ENCODE assay signal across 8 cellular contexts in the genomic region with DNA sequence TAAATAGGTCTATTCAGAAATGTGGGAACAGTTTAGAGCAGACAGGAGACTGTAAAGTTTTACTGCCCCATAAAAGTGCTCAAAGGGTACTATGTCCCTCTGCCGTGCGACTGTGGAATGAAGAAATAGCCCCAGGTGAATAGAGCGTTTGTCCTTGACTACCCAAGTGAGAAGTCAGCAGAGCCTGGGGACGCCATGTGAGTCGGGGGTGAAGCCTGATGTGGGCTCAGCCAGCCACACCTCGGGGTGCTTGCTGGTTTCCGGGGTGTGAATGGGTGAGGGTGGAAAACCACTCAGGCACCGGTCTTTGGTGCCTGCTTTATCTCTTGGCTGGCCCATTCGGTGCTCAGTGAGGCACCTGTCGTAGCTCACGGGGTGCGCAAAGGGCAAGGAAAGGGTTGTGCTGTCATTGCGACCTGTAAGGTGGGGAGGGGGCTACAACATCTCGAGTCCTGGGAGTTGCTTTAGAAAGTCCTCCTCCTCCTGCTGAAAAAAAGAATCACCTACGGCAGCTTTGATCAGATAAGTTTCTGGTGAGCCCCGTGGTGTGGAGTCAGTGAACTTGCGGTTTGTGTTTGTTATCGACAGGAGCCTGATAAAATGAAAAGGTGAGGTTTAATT. TPM values are rescaled to one million over a fixed set of nuclear protein-coding genes. Genes with fewer than 3 reads are reported as not detected.
DNase-seq lines count a peak whose midpoint lies in the region; ATAC-seq and TF ChIP-seq lines count a peak whose summit lies in the region.

No MANE protein-coding gene starts in this region.

- H3K36me3 Mint-ChIP-seq in CD4-positive, alpha-beta memory T cell, result no peaks in the 10 kb centered on the region

- H3K4me1 Mint-ChIP-seq in CD4-positive, alpha-beta memory T cell, result peaks cover 23 to 48% (median 37%) of the 10 kb centered on the region in 4 donors

- H3K4me3 Mint-ChIP-seq in CD4-positive, alpha-beta memory T cell, result peak overlapping the region; percentile 73 to 87 (median 82)

- no CpG with 5 or more reads among the region's 18 CpGs for WGBS in iPS DF 6.9 (ENCODE audit: insufficient coverage, insufficient read length)

- H3K9me3 ChIP-seq in CD4-positive, alpha-beta memory T cell (ENCODE audit: control insufficient read depth in 1 of 2, low read length in 2 of 2), result no peaks in the 10 kb centered on the region
- H3K9me3 ChIP-seq in iPS DF 6.9 (ENCODE audit: control insufficient read depth, insufficient read depth, low read length), result no peaks in the 10 kb centered on the region

- no peaks in the 10 kb centered on the region for H3K27me3 ChIP-seq in CD4-positive, alpha-beta memory T cell (ENCODE audit: insufficient read depth, low read length)
- no peaks in the 10 kb centered on the region for H3K27me3 ChIP-seq in iPS DF 6.9 (ENCODE audit: control insufficient read depth, insufficient read depth, low read length)

- H3K9me3 Mint-ChIP-seq in CD4-positive, alpha-beta memory T cell, result no peaks in the 10 kb centered on the region

- peak overlapping the region; percentile 68 to 94 (median 89) for H3K27ac Mint-ChIP-seq in CD4-positive, alpha-beta memory T cell

- no peaks in the 10 kb centered on the region for H3K27me3 Mint-ChIP-seq in CD4-positive, alpha-beta memory T cell

- peak; percentile 66 for ATAC-seq in HG02885 (IDR thresholded peaks at IDR 0.05; ENCODE audit: poor library complexity, unreplicated experiment)

- peak; percentile 64 to 79 (median 69) for DNase-seq in CD4-positive, alpha-beta memory T cell
- DNase-seq in activated T-cell treated with anti-CD3 and anti-CD28 coated beads for 24 hours (ENCODE audit: low read depth) (peak; percentile 4), iPS DF 6.9 (ENCODE audit: low read depth, low spot score) (no peak), RWPE1 (ENCODE audit: low spot score) (no peak), GM10266 (ENCODE audit: extremely low spot score) (no peak), dermis blood vessel endothelial cell (no peak)
- DNase-seq in stimulated activated naive CD4-positive, alpha-beta T cell treated with Interleukin-2 at 50 U/mL for 16 hours (lab: John Stamatoyannopoulos, UW), result peak; percentile 9

- POLR2A ChIA-PET in CD4-positive, alpha-beta memory T cell (lab: Charles Lee; ENCODE audit: partially characterized antibody), result interaction anchor here (0.9 to 3.7 kb wide), 4 partner anchors 19 to 52 kb away, joined by 3 to 18 read pairs (median 4); no protein-coding TSS in a partner anchor
- POLR2A ChIA-PET in RWPE1 (lab: Yijun Ruan, JAX; ENCODE audit: low non-redundant PET), result no interaction called here

- intact Hi-C loops in CD4-positive, alpha-beta memory T cell (cut with micrococcal nuclease), result loop anchor here (1.0 to 2.0 kb wide), 3 partner anchors 17 to 62 kb away; no protein-coding TSS in a partner anchor

- H3K36me3 ChIP-seq in CD4-positive, alpha-beta memory T cell (ENCODE audit: insufficient read depth, low read length), result no peaks in the 10 kb centered on the region
- H3K36me3 ChIP-seq in iPS DF 6.9 (ENCODE audit: control insufficient read depth, insufficient read depth, low read length), result 0 out of 2 replicates have a peak, but pooled peaks cover 2% of the 10 kb centered on the region

- CTCF ChIA-PET in CD4-positive, alpha-beta memory T cell (lab: Charles Lee; ENCODE audit: partially characterized antibody), result interaction anchor here (0.6 to 1.1 kb wide), 5 partner anchors 9 to 1325 kb away, joined by 3 to 5 read pairs (median 4); no protein-coding TSS in a partner anchor
- CTCF ChIA-PET in RWPE1 (lab: Yijun Ruan, JAX), result interaction anchor here (0.6 kb wide), 3 partner anchors 46 to 214 kb away, joined by 3 to 6 read pairs (median 4); no protein-coding TSS in a partner anchor

- peak overlapping the region; percentile 37 for H3K27ac ChIP-seq in CD4-positive, alpha-beta memory T cell (ENCODE audit: low read depth, low read length)
- no peak overlapping the region for H3K27ac ChIP-seq in iPS DF 6.9 (ENCODE audit: low read length)
- no peak overlapping the region for H3K27ac ChIP-seq in RWPE1

- no peak for TF ChIP-seq CTCF in RWPE1 (conservative IDR thresholded peaks at IDR 0.05; ENCODE audit: low read depth)
- no peak for TF ChIP-seq CTCF in GM10266 (IDR thresholded peaks at IDR 0.05; ENCODE audit: control insufficient read depth, insufficient read depth, low read depth, missing control alignments)

- H3K4me1 ChIP-seq in CD4-positive, alpha-beta memory T cell (ENCODE audit: insufficient read depth, low read length), result peaks cover 41% of the 10 kb centered on the region
- H3K4me1 ChIP-seq in iPS DF 6.9 (ENCODE audit: control insufficient read depth, insufficient read depth, low read length), result peaks cover 5% of the 10 kb centered on the region; the same call in 1 of the 2 replicates

- peak overlapping the region in 1 of 2 donors; percentile 39 for H3K4me3 ChIP-seq in CD4-positive, alpha-beta memory T cell (ENCODE audit: low read length in 2 of 2)
- peak overlapping the region; percentile 21; the same call in 1 of the 2 replicates for H3K4me3 ChIP-seq in iPS DF 6.9 (ENCODE audit: low read length)

RNA-seq across cellular contexts. Expression of a gene that starts 0.9 kb away (rescaled TPM):
- 10 to 100 TPM; 11.9 to 12.3 TPM for total RNA-seq in CD4-positive, alpha-beta memory T cell
- polyA plus RNA-seq in CD4-positive, alpha-beta memory T cell, result 1 to 10 TPM; 7.5 to 9.1 TPM
- total RNA-seq in dermis blood vessel endothelial cell, result 8.6 and 12.6 TPM in 2 replicates

Comparison
In these comparisons a context has a peak if more than half of its experiments do, and no peak if none do; other contexts are left out.
1. DNase-seq: peak in CD4-positive, alpha-beta memory T cell (5 of 5), activated T-cell treated with anti-CD3 and anti-CD28 coated beads for 24 hours (single experiment) and stimulated activated naive CD4-positive, alpha-beta T cell treated with Interleukin-2 at 50 U/mL for 16 hours (single experiment); none in iPS DF 6.9 (single experiment), RWPE1 (single experiment), GM10266 (single experiment) and dermis blood vessel endothelial cell (single experiment).